In genomic region chrY:19567908-19568307, GRCh38 we compare ENCODE assay signal across 9 cellular contexts.
DNase-seq lines count a peak whose midpoint lies in the region; ATAC-seq and TF ChIP-seq lines count a peak whose summit lies in the region.
"Had no signal": no experiment of that assay in that cellular context is flagged by ENCODE, and none has a peak within 500 bp of the region (broad histone marks: within the 10 kb centered on the region; RNA-seq: fewer than 3 reads in every experiment).

No MANE protein-coding gene starts in this region.

- TF ChIP-seq RAD21 in HCT116 (IDR thresholded peaks at IDR 0.05; ENCODE audit: low read depth) = no peak

- ATAC-seq in CD8-positive, alpha-beta T cell = no peak
- ATAC-seq in HCT116 = no peak

- H3K4me1 ChIP-seq in CD8-positive, alpha-beta T cell (ENCODE audit: insufficient read depth, low read length) = peaks cover 19% of the 10 kb centered on the region
- H3K4me1 ChIP-seq in HCT116 (ENCODE audit: control insufficient read depth in 1 of 2, insufficient read depth in 2 of 2, low read length in 2 of 2) = no peaks in the 10 kb centered on the region
- H3K4me1 ChIP-seq in HAP-1 = no peaks in the 10 kb centered on the region

- CTCF ChIA-PET in CD8-positive, alpha-beta T cell (lab: Charles Lee) = interaction anchor here (1.4 kb wide), 1 partner anchor 177 kb away, joined by 5 read pairs; the partner anchor contains the start of gene KDM5D
- CTCF ChIA-PET in HCT116 (lab: Charles Lee) = no interaction called here

- POLR2A ChIA-PET in CD8-positive, alpha-beta T cell (lab: Charles Lee) = interaction anchor here (0.6 to 2.7 kb wide), 19 partner anchors 9 to 1008 kb away, joined by 3 to 30 read pairs (median 6); partner anchors contain the start of genes EIF1AY and KDM5D
- POLR2A ChIA-PET in HCT116 (lab: Charles Lee) = no interaction called here

- no peaks in the 10 kb centered on the region for H3K27me3 Mint-ChIP-seq in CD8-positive, alpha-beta T cell (ENCODE audit: low read depth)
- H3K27me3 Mint-ChIP-seq in activated naive CD8-positive, alpha-beta T cell treated with anti-CD3 and anti-CD28 coated beads for 36 hours = no peaks in the 10 kb centered on the region
- H3K27me3 Mint-ChIP-seq: stimulated activated naive B cell treated with anti-CD40 and anti-IgM and Interleukin-4, amounts not matched to agents 10 μg/mL and 1 μg/mL and 100 μg/mL, for 72 hours had no signal

- peaks cover 38% of the 10 kb centered on the region for H3K4me1 Mint-ChIP-seq in CD8-positive, alpha-beta T cell (ENCODE audit: low read depth)
- H3K4me1 Mint-ChIP-seq in activated naive CD8-positive, alpha-beta T cell treated with anti-CD3 and anti-CD28 coated beads for 36 hours = peaks cover 19% of the 10 kb centered on the region

- H3K36me3 ChIP-seq in CD8-positive, alpha-beta T cell (ENCODE audit: insufficient read depth, low read length) = no peaks in the 10 kb centered on the region
- H3K36me3 ChIP-seq in HCT116 (ENCODE audit: control insufficient read depth in 1 of 2, insufficient read depth in 2 of 2, low read length in 2 of 2) = no peaks in the 10 kb centered on the region
- H3K36me3 ChIP-seq in HAP-1 (replicated peaks) = no peaks in the 10 kb centered on the region

- H3K27me3 ChIP-seq in CD8-positive, alpha-beta T cell (ENCODE audit: insufficient read depth, low read length) = no peaks in the 10 kb centered on the region
- no peaks in the 10 kb centered on the region for H3K27me3 ChIP-seq in HCT116 (ENCODE audit: insufficient read depth, low read length)
- H3K27me3 ChIP-seq in HAP-1 (ENCODE audit: low read depth) = no peaks in the 10 kb centered on the region

- DNase-seq in CD8-positive, alpha-beta T cell = no peak
- DNase-seq in HCT116 (ENCODE audit: low read depth, low spot score) (no peak), medulla oblongata (ENCODE audit: extremely low spot score) (peak; percentile 42), DMS 273 treated with DMSO at 0.1 percent for 48 hours (lab: John Stamatoyannopoulos, UW) (no peak), midbrain (lab: John Stamatoyannopoulos, UW) (no peak), GM13976 (ENCODE audit: low spot score) (no peak), HAP-1 (ENCODE audit: low spot score in 2 of 2) (no peak)
- DNase-seq in activated naive CD8-positive, alpha-beta T cell treated with anti-CD3 and anti-CD28 coated beads for 36 hours = no peak
- DNase-seq: stimulated activated naive B cell treated with anti-CD40 and anti-IgM and Interleukin-4, amounts not matched to agents 10 μg/mL and 1 μg/mL and 100 μg/mL, for 72 hours had no signal

- intact Hi-C loops in CD8-positive, alpha-beta T cell (cut with DNase I, micrococcal nuclease) = loop anchor here (1.0 to 5.0 kb wide), 5 partner anchors 66 to 1009 kb away; partner anchors contain the start of genes EIF1AY (in 1 of the 2) and KDM5D (in 1 of the 2)
- intact Hi-C loops in HCT116 (cut with micrococcal nuclease) = no loop called here

- no peaks in the 10 kb centered on the region for H4K20me1 ChIP-seq in HCT116 (ENCODE audit: insufficient read depth)

- peaks cover 10% of the 10 kb centered on the region for H3K36me3 Mint-ChIP-seq in CD8-positive, alpha-beta T cell
- H3K36me3 Mint-ChIP-seq in activated naive CD8-positive, alpha-beta T cell treated with anti-CD3 and anti-CD28 coated beads for 36 hours = peaks cover 12% of the 10 kb centered on the region

- no peak for TF ChIP-seq CTCF in CD8-positive, alpha-beta T cell (IDR thresholded peaks at IDR 0.05)
- TF ChIP-seq CTCF in HCT116 (IDR thresholded peaks at IDR 0.05 in 2 of 3, conservative IDR thresholded peaks at IDR 0.05 in 1 of 3; ENCODE audit: borderline replicate concordance in 1 of 3, insufficient read depth in 1 of 3, low read depth in 2 of 3, low read length in 2 of 3) (no peak), GM13976 (IDR thresholded peaks at IDR 0.05; ENCODE audit: borderline replicate concordance, control extremely low read depth, extremely low read depth, insufficient read depth, missing control alignments) (no peak)

- in situ Hi-C loops in GM13976 (cut with MboI; ENCODE audit: low sequenced_read_pairs, unreplicated experiment) (no loop called here), HAP-1 (cut with MboI; ENCODE audit: low sequenced_read_pairs) (no loop called here)

- no peak for TF ChIP-seq POLR2A in HCT116 (IDR thresholded peaks at IDR 0.05; ENCODE audit: borderline replicate concordance, extremely low read depth, insufficient read depth, insufficient read length)

- BruUV-seq in HCT116 (replicated peaks; lab: Mats Ljungman, UMichigan) = no TSS peak

- no peaks in the 10 kb centered on the region for H3K9me3 Mint-ChIP-seq in CD8-positive, alpha-beta T cell
- H3K9me3 Mint-ChIP-seq in activated naive CD8-positive, alpha-beta T cell treated with anti-CD3 and anti-CD28 coated beads for 36 hours = no peaks in the 10 kb centered on the region
- H3K9me3 Mint-ChIP-seq: stimulated activated naive B cell treated with anti-CD40 and anti-IgM and Interleukin-4, amounts not matched to agents 10 μg/mL and 1 μg/mL and 100 μg/mL, for 72 hours had no signal

- peak overlapping the region; percentile 50 for H3K4me2 ChIP-seq in HCT116 (ENCODE audit: low read length)

- peak overlapping the region; percentile 76 for H3K4me3 ChIP-seq in CD8-positive, alpha-beta T cell (ENCODE audit: low read depth, low read length)
- H3K4me3 ChIP-seq in HCT116 (replicated peaks in 1 of 2; ENCODE audit: low read depth in 1 of 2, low read length in 2 of 2) (peak overlapping the region; percentile 48 to 52), HAP-1 (no peak overlapping the region)

- RAD21 ChIA-PET in HCT116 (lab: Charles Lee; ENCODE audit: low non-redundant PET in 1 of 2, low total read pairs in 2 of 2, uncharacterized antibody in 2 of 2, unreplicated experiment in 2 of 2) = no interaction called here

- H2AFZ ChIP-seq in HCT116 (ENCODE audit: low read depth, low read length, poor library complexity, severe bottlenecking) = no peak overlapping the region

- peak overlapping the region; percentile 100 for H3K27ac Mint-ChIP-seq in CD8-positive, alpha-beta T cell
- H3K27ac Mint-ChIP-seq in activated naive CD8-positive, alpha-beta T cell treated with anti-CD3 and anti-CD28 coated beads for 36 hours = peak overlapping the region; percentile 100
- H3K27ac Mint-ChIP-seq: stimulated activated naive B cell treated with anti-CD40 and anti-IgM and Interleukin-4, amounts not matched to agents 10 μg/mL and 1 μg/mL and 100 μg/mL, for 72 hours had no signal

- no peaks in the 10 kb centered on the region for H3K9me2 ChIP-seq in HCT116 (ENCODE audit: insufficient read depth)

- peak overlapping the region; percentile 97 for H3K27ac ChIP-seq in CD8-positive, alpha-beta T cell (ENCODE audit: low read depth, low read length)
- no peak overlapping the region for H3K27ac ChIP-seq in HCT116 (ENCODE audit: low read depth, low read length)

- peak overlapping the region; percentile 56 for H3K9ac ChIP-seq in HCT116 (ENCODE audit: low read length)

- peaks cover 37% of the 10 kb centered on the region for H3K79me2 ChIP-seq in HCT116 (ENCODE audit: insufficient read depth, low read length)

- no peaks in the 10 kb centered on the region for H3K9me3 ChIP-seq in CD8-positive, alpha-beta T cell (ENCODE audit: low read length)
- H3K9me3 ChIP-seq in HCT116 (ENCODE audit: control insufficient read depth in 1 of 2, insufficient read depth in 1 of 2, low read depth in 1 of 2, low read length in 2 of 2) (no peaks in the 10 kb centered on the region), HAP-1 (no peaks in the 10 kb centered on the region)

- peak overlapping the region; percentile 98 for H3K4me3 Mint-ChIP-seq in CD8-positive, alpha-beta T cell
- peak overlapping the region; percentile 99 for H3K4me3 Mint-ChIP-seq in activated naive CD8-positive, alpha-beta T cell treated with anti-CD3 and anti-CD28 coated beads for 36 hours

TF ChIP-seq in HCT116, 20 proteins besides CTCF, POLR2A, EP300 and RAD21:
- TF ChIP-seq ZFX (IDR thresholded peaks at IDR 0.05) = no peak
- no peak for TF ChIP-seq EZH2phosphoT487 (IDR thresholded peaks at IDR 0.05; ENCODE audit: borderline replicate concordance)
